Comparison of ENCODE assay signal across 14 cellular contexts in the genomic region with DNA sequence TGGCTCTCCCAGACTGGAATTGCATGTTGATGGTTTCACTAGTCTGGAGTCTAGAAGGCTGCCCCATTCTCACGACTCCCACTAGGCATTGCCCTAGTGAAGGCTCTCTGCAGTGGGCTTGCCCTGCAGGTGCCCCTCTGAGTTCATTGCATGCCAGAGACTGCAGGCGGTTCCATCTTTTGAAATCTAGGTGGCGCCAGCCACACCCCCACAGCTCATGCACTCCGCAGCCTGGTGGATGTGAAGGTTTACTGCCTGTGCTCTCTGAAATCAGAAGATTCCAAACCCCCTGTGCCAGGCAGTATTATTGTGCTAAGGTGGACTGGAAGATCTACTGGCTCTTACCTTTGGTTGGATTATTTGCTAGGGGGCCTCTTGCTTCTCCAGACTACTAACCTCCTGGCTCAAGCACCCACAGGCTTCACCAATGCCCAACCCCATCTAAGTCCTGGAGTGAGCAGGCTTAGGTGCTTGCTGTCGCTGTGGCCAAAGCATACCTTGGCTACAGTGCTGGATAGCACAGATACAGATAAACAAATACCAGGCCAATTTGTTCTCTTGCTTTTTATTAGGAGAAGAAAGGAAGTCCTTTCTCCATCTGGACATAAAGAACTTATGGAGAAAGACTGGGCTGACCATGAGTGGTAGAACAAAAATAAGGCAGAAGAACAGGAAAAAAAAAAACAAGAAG.
DNase-seq lines count a peak whose midpoint lies in the region; ATAC-seq and TF ChIP-seq lines count a peak whose summit lies in the region.
"Had no signal": no experiment of that assay in that cellular context is flagged by ENCODE, and none has a peak within 500 bp of the region (broad histone marks: within the 10 kb centered on the region; RNA-seq: fewer than 3 reads in every experiment).

No MANE protein-coding gene starts in this region.

- peaks cover 22% of the 10 kb centered on the region for H3K27me3 Mint-ChIP-seq in progenitor cell of endocrine pancreas

- DNase-seq in NCI-H82 (lab: John Stamatoyannopoulos, UW), result peak; percentile 28
- DNase-seq in NCI-H82 treated with DMSO at 0.1 percent for 48 hours (lab: John Stamatoyannopoulos, UW; ENCODE audit: unreplicated experiment), result no peak
- DNase-seq in Jurkat, Clone E6-1 (ENCODE audit: low read depth, low spot score), result peak; percentile 21
- peak; percentile 42 for DNase-seq in WERI-Rb-1
- no peak for DNase-seq in progenitor cell of endocrine pancreas (ENCODE audit: low spot score, unreplicated experiment)
- DNase-seq in T-helper 9 cell, result no peak
- DNase-seq: activated CD8-positive, alpha-beta memory T cell treated with anti-CD3 and anti-CD28 coated beads for 24 hours; activated gamma-delta T cell treated with Interleukin-2 at 50 U/mL for 16 hours; effector memory CD4-positive, alpha-beta T cell; MG63; NCI-H446 treated with DMSO at 0.1 percent for 48 hours; thyroid gland had no signal

- peaks cover 11% of the 10 kb centered on the region for H3K4me1 Mint-ChIP-seq in progenitor cell of endocrine pancreas (ENCODE audit: low read depth)

- H3K36me3 ChIP-seq in WERI-Rb-1, result no peaks in the 10 kb centered on the region
- H3K36me3 ChIP-seq: MG63, thyroid gland had no signal

- peaks cover 11% of the 10 kb centered on the region for H3K27me3 ChIP-seq in WERI-Rb-1 (ENCODE audit: insufficient read depth, low read depth, severe bottlenecking)
- H3K27me3 ChIP-seq: MG63, thyroid gland had no signal

- peaks cover 21% of the 10 kb centered on the region for H3K9me3 Mint-ChIP-seq in progenitor cell of endocrine pancreas (ENCODE audit: low read depth)

- H3K27ac Mint-ChIP-seq in progenitor cell of endocrine pancreas, result no peak overlapping the region

- ATAC-seq in HG03354 (IDR thresholded peaks at IDR 0.05; ENCODE audit: poor library complexity, severe bottlenecking, unreplicated experiment), result no peak
- no peak for ATAC-seq in GM19023 (IDR thresholded peaks at IDR 0.05; ENCODE audit: unreplicated experiment)

- peaks cover 2% of the 10 kb centered on the region for H3K36me3 Mint-ChIP-seq in progenitor cell of endocrine pancreas (ENCODE audit: insufficient read depth)

- peaks cover 28% of the 10 kb centered on the region for H3K9me3 ChIP-seq in WERI-Rb-1 (ENCODE audit: severe bottlenecking)
- H3K9me3 ChIP-seq: thyroid gland had no signal

- no peak overlapping the region for H3K4me3 ChIP-seq in Jurkat, Clone E6-1 (ENCODE audit: low read length)
- H3K4me3 ChIP-seq in WERI-Rb-1 (ENCODE audit: low read depth, low read length), result no peak overlapping the region
- H3K4me3 ChIP-seq: MG63, thyroid gland had no signal

- TF ChIP-seq CTCF in WERI-Rb-1 (IDR thresholded peaks at IDR 0.05; ENCODE audit: low read depth, low read length) (peak; percentile 83), progenitor cell of endocrine pancreas (IDR thresholded peaks at IDR 0.05; ENCODE audit: unreplicated experiment) (peak; percentile 28)

- H3K27ac ChIP-seq in WERI-Rb-1, result no peak overlapping the region
- H3K27ac ChIP-seq: thyroid gland had no signal

- H3K4me3 Mint-ChIP-seq in progenitor cell of endocrine pancreas (ENCODE audit: low read depth), result no peak overlapping the region

Comparison
In these comparisons a context has a peak if more than half of its experiments do, and no peak if none do; other contexts are left out.
1. DNase-seq: peak in NCI-H82 (single experiment), Jurkat, Clone E6-1 (single experiment) and WERI-Rb-1 (single experiment); none in NCI-H82 treated with DMSO at 0.1 percent for 48 hours (single experiment), progenitor cell of endocrine pancreas (single experiment) and T-helper 9 cell (single experiment).